15 cellular contexts compared by ENCODE assay signal in the genomic region with DNA sequence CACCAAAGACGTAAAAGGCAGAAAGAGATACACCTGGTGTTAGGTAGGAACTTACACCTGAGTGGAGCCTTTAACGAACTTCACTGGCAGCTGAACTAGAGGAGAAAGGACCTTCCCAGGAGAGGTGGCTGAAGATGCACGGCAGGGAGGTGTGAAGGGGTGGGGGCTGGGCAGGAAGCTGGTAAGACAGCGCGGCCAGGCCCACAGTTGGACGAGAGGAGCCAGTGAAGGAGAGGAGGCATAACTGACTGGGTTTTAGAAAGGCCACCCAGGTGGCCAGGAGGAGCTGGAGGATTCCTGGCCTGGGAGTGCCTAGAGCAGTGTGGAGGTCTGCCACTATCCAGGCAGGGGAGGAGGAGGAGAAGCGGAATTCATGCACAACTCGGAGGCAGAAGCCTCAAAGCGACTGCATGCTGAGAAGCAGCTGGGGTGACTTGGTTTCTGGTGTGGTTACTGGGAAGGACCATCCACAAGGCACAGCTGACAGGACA. TPM values are rescaled to one million over a fixed set of nuclear protein-coding genes. Genes with fewer than 3 reads are reported as not detected.
DNase-seq lines count a peak whose midpoint lies in the region; ATAC-seq and TF ChIP-seq lines count a peak whose summit lies in the region.
"Had no signal": no experiment of that assay in that cellular context is flagged by ENCODE, and none has a peak within 500 bp of the region (broad histone marks: within the 10 kb centered on the region; RNA-seq: fewer than 3 reads in every experiment).

No MANE protein-coding gene starts in this region.

- H3K27ac Mint-ChIP-seq in endothelial cell (ENCODE audit: unreplicated experiment), result no peak overlapping the region
- H3K27ac Mint-ChIP-seq in nephron progenitor cell, result peak overlapping the region; percentile 47

- TF ChIP-seq CTCF in right atrium auricular region (IDR thresholded peaks at IDR 0.05) (no peak), left ventricle myocardium inferior (IDR thresholded peaks at IDR 0.05; ENCODE audit: borderline replicate concordance) (no peak), endothelial cell (IDR thresholded peaks at IDR 0.05; ENCODE audit: unreplicated experiment) (no peak), nephron progenitor cell (IDR thresholded peaks at IDR 0.05) (no peak)

- H3K27me3 ChIP-seq in right atrium auricular region (no peaks in the 10 kb centered on the region), left ventricle myocardium inferior (ENCODE audit: low read depth) (no peaks in the 10 kb centered on the region)

- ATAC-seq in HG02623 (IDR thresholded peaks at IDR 0.05; ENCODE audit: unreplicated experiment), result no peak
- ATAC-seq: A549 had no signal

- peaks cover 9% of the 10 kb centered on the region for H3K9me3 Mint-ChIP-seq in endothelial cell (ENCODE audit: unreplicated experiment)
- peaks cover 27% of the 10 kb centered on the region for H3K9me3 Mint-ChIP-seq in nephron progenitor cell

- H3K4me1 Mint-ChIP-seq in endothelial cell (ENCODE audit: unreplicated experiment) (no peaks in the 10 kb centered on the region), nephron progenitor cell (peaks cover 13% of the 10 kb centered on the region)

- H3K36me3 ChIP-seq in right atrium auricular region, result peaks cover 16% of the 10 kb centered on the region
- H3K36me3 ChIP-seq in left ventricle myocardium inferior, result peaks cover 55% of the 10 kb centered on the region

- H3K27ac ChIP-seq in right atrium auricular region (no peak overlapping the region), left ventricle myocardium inferior (replicated peaks) (no peak overlapping the region)
- H3K27ac ChIP-seq: A549, C4-2B, GM23248 had no signal

- DNase-seq in right atrium auricular region (ENCODE audit: low spot score) (peak; percentile 21), left ventricle myocardium inferior (no peak), endothelial cell (ENCODE audit: low spot score) (no peak), nephron progenitor cell (no peak), NAMALWA (ENCODE audit: low spot score) (no peak), LoVo (ENCODE audit: low spot score) (no peak)
- DNase-seq: GM23248; NCI-H1092; NCI-H345; NCI-H526 treated with DMSO at 0.1 percent for 48 hours; NK-92 treated with Interleukin-12 subunit alpha and Interleukin-12 subunit beta, amount 100 ng/mL, for 24 hours; OCI-M1 had no signal

- H3K9me3 ChIP-seq in right atrium auricular region, result peaks cover 0 to 8% of the 10 kb centered on the region in 2 donors
- H3K9me3 ChIP-seq in left ventricle myocardium inferior (replicated peaks), result peaks cover 15% of the 10 kb centered on the region

- H3K36me3 Mint-ChIP-seq in endothelial cell (ENCODE audit: low read depth, unreplicated experiment) (peaks cover 47% of the 10 kb centered on the region), nephron progenitor cell (ENCODE audit: low read depth) (peaks cover 57% of the 10 kb centered on the region)

- H3K4me3 Mint-ChIP-seq in endothelial cell (ENCODE audit: unreplicated experiment), result peak overlapping the region; percentile 19
- H3K4me3 Mint-ChIP-seq in nephron progenitor cell, result no peak overlapping the region

- H3K4me1 ChIP-seq in right atrium auricular region (no peaks in the 10 kb centered on the region), left ventricle myocardium inferior (no peaks in the 10 kb centered on the region)
- H3K4me1 ChIP-seq: A549 had no signal

- H3K27me3 Mint-ChIP-seq in endothelial cell (ENCODE audit: unreplicated experiment) (peaks cover 7% of the 10 kb centered on the region), nephron progenitor cell (ENCODE audit: low read depth, poor library complexity) (peaks cover 3% of the 10 kb centered on the region)

- intact Hi-C loops in left ventricle myocardium inferior (cut with micrococcal nuclease), result no loop called here

- H3K4me3 ChIP-seq in right atrium auricular region, result no peak overlapping the region
- no peak overlapping the region for H3K4me3 ChIP-seq in left ventricle myocardium inferior
- H3K4me3 ChIP-seq: A549, GM23248 had no signal

RNA-seq across cellular contexts. Expression of gene SLC41A3, which starts 51.9 kb away (rescaled TPM):
- total RNA-seq in right atrium auricular region (10 to 100 TPM; 34.1 to 39.6 TPM), left ventricle myocardium inferior (30.2 TPM), endothelial cell (ENCODE audit: unreplicated experiment) (52.3 TPM)
